In the genomic region with DNA sequence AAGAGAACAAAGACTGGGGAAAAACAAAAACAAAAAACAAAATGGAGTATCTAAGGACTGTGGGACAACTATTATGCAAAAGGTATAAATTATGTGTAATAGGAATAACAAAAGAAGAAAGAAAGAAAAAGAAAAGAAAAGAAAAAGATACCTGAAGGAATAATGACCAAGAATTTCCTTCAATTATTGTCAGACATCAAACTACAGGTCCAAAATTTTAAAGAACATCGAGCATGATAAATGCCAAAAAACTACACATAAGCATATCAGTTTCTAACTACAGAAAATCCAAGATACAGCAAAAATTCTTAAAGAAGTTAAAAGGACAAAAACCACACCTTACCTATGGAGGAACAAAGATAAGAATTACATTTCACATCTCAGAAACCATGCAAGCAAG, we compare ENCODE assay signal across 27 cellular contexts.
"Had no signal": no experiment of that assay in that cellular context is flagged by ENCODE, and none has a peak within 500 bp of the region (broad histone marks: within the 10 kb centered on the region; RNA-seq: fewer than 3 reads in every experiment).

No MANE protein-coding gene starts in this region.

- H3K4me3 ChIP-seq: ovary, psoas muscle, right lobe of liver, sigmoid colon, stomach, thoracic aorta, thyroid gland, tibial nerve, upper lobe of left lung, vagina had no signal

- H3K4me1 Mint-ChIP-seq: nephron progenitor cell; neural crest cell; stimulated activated effector memory CD8-positive, alpha-beta T cell treated with anti-CD3 and anti-CD28 coated beads, Interleukin-12 subunit alpha, Interleukin-12 subunit beta, amount 100 ng/mL, for 72 hours; stimulated activated naive B cell treated with anti-CD40 and anti-IgM and Interleukin-4, amounts not matched to agents 10 μg/mL and 1 μg/mL and 100 μg/mL, for 72 hours had no signal

- H3K36me3 ChIP-seq: ovary, right lobe of liver, sigmoid colon, stomach, thoracic aorta, thyroid gland, tibial nerve, upper lobe of left lung, vagina had no signal

- H3K36me3 Mint-ChIP-seq: stimulated activated effector memory CD8-positive, alpha-beta T cell treated with anti-CD3 and anti-CD28 coated beads, Interleukin-12 subunit alpha, Interleukin-12 subunit beta, amount 100 ng/mL, for 72 hours; stimulated activated naive B cell treated with anti-CD40 and anti-IgM and Interleukin-4, amounts not matched to agents 10 μg/mL and 1 μg/mL and 100 μg/mL, for 72 hours had no signal

- H3K4me3 Mint-ChIP-seq: natural killer cell treated with Interleukin-12 subunit alpha and Interleukin-12 subunit beta and Interleukin-15 and Interleukin-18, amount 100 ng/mL, for 72 hours; nephron progenitor cell; neural crest cell; stimulated activated effector memory CD8-positive, alpha-beta T cell treated with anti-CD3 and anti-CD28 coated beads, Interleukin-12 subunit alpha, Interleukin-12 subunit beta, amount 100 ng/mL, for 72 hours; stimulated activated naive B cell treated with anti-CD40 and anti-IgM and Interleukin-4, amounts not matched to agents 10 μg/mL and 1 μg/mL and 100 μg/mL, for 72 hours; stimulated activated naive CD8-positive, alpha-beta T cell treated with anti-CD3 and anti-CD28 coated beads, Interleukin-15, Interleukin-2, amounts not matched to agents 100 ng/mL and 50 ng/mL, for 24 hours had no signal

- H3K9ac ChIP-seq: parathyroid adenoma had no signal

- H3K27ac Mint-ChIP-seq: natural killer cell treated with Interleukin-12 subunit alpha and Interleukin-12 subunit beta and Interleukin-15 and Interleukin-18, amount 100 ng/mL, for 72 hours; nephron progenitor cell; progenitor cell of endocrine pancreas; stimulated activated effector memory CD8-positive, alpha-beta T cell treated with anti-CD3 and anti-CD28 coated beads, Interleukin-12 subunit alpha, Interleukin-12 subunit beta, amount 100 ng/mL, for 72 hours; stimulated activated naive B cell treated with anti-CD40 and anti-IgM and Interleukin-4, amounts not matched to agents 10 μg/mL and 1 μg/mL and 100 μg/mL, for 72 hours; stimulated activated naive CD8-positive, alpha-beta T cell treated with anti-CD3 and anti-CD28 coated beads, Interleukin-15, Interleukin-2, amounts not matched to agents 100 ng/mL and 50 ng/mL, for 24 hours had no signal

- H3K27ac ChIP-seq: ovary, parathyroid adenoma, psoas muscle, right lobe of liver, sigmoid colon, stomach, thoracic aorta, thyroid gland, tibial nerve, upper lobe of left lung, vagina had no signal

- H3K4me1 ChIP-seq: parathyroid adenoma, right lobe of liver, sigmoid colon, thyroid gland, upper lobe of left lung, vagina had no signal

- ATAC-seq: natural killer cell treated with Interleukin-12 subunit alpha and Interleukin-12 subunit beta and Interleukin-15 and Interleukin-18, amount 100 ng/mL, for 72 hours; psoas muscle; right cardiac atrium; stimulated activated effector memory CD8-positive, alpha-beta T cell treated with anti-CD3 and anti-CD28 coated beads, Interleukin-12 subunit alpha, Interleukin-12 subunit beta, amount 100 ng/mL, for 72 hours; stimulated activated naive B cell treated with anti-CD40 and anti-IgM and Interleukin-4, amounts not matched to agents 10 μg/mL and 1 μg/mL and 100 μg/mL, for 72 hours had no signal

- H3K27me3 ChIP-seq: ovary, right lobe of liver, sigmoid colon, stomach, thyroid gland, tibial nerve, upper lobe of left lung, vagina had no signal

- H3K9me3 Mint-ChIP-seq: natural killer cell treated with Interleukin-12 subunit alpha and Interleukin-12 subunit beta and Interleukin-15 and Interleukin-18, amount 100 ng/mL, for 72 hours; stimulated activated effector memory CD8-positive, alpha-beta T cell treated with anti-CD3 and anti-CD28 coated beads, Interleukin-12 subunit alpha, Interleukin-12 subunit beta, amount 100 ng/mL, for 72 hours; stimulated activated naive B cell treated with anti-CD40 and anti-IgM and Interleukin-4, amounts not matched to agents 10 μg/mL and 1 μg/mL and 100 μg/mL, for 72 hours; stimulated activated naive CD8-positive, alpha-beta T cell treated with anti-CD3 and anti-CD28 coated beads, Interleukin-15, Interleukin-2, amounts not matched to agents 100 ng/mL and 50 ng/mL, for 24 hours had no signal

- H2AFZ ChIP-seq: parathyroid adenoma had no signal

- H3K27me3 Mint-ChIP-seq: progenitor cell of endocrine pancreas had no signal

- H3K9me3 ChIP-seq: ovary, psoas muscle, right lobe of liver, stomach, thoracic aorta, thyroid gland, upper lobe of left lung had no signal

- DNase-seq: nephron progenitor cell; occipital lobe; ovary; posterior cingulate gyrus; psoas muscle; right cardiac atrium; right lobe of liver; sigmoid colon; small intestine; stimulated activated CD4-positive, alpha-beta T cell treated with anti-CD3 and anti-CD28 coated beads, Interleukin-15, amount 100 ng/mL, for 24 hours; stimulated activated CD4-positive, alpha-beta T cell treated with anti-CD3 and anti-CD28 coated beads, Interleukin-2, amount 100 ng/mL, for 24 hours; stimulated activated CD4-positive, alpha-beta T cell treated with anti-CD3 and anti-CD28 coated beads, Interleukin-2, amount 100 ng/mL, for 48 hours; stimulated activated CD4-positive, alpha-beta T cell treated with anti-CD3 and anti-CD28 coated beads, Interleukin-4, amount 100 ng/mL, for 24 hours; stimulated activated naive B cell treated with anti-CD40 and anti-IgM and Interleukin-4, amounts not matched to agents 10 μg/mL and 1 μg/mL and 100 μg/mL, for 72 hours; stimulated activated naive CD4-positive, alpha-beta T cell treated with Interleukin-2 at 50 U/mL for 16 hours; stomach; thyroid gland; upper lobe of left lung had no signal
